Comparison of ENCODE assay signal across 1 cellular context in genomic region chr19:9435279-9436268, GRCh38.
TF ChIP-seq lines count a peak whose summit lies in the region.

ZNF266 (minus strand) TSS chr19:9435573; CDS start chr19:9420089, 15,484 bp downstream.

TF ChIP-seq in K562, 482 proteins besides CTCF, POLR2A, EP300 and RAD21 (continued from another document):
- TF ChIP-seq MGA (IDR thresholded peaks at IDR 0.05) = peak; percentile 57
- TF ChIP-seq NR1H2 (CRISPR knock-in tag; IDR thresholded peaks at IDR 0.05) = 0 out of 2 replicates have a peak, but pooled peaks have one; percentile 34
- TF ChIP-seq KAT2B (IDR thresholded peaks at IDR 0.05; ENCODE audit: low read depth, low read length) = peak; percentile 20
- TF ChIP-seq ETV1 (tag; conservative IDR thresholded peaks at IDR 0.05; ENCODE audit: low read depth) = peak; percentile 92
- TF ChIP-seq FOXK1 (CRISPR knock-in tag; IDR thresholded peaks at IDR 0.05; ENCODE audit: borderline replicate concordance) = no peak
- no peak for TF ChIP-seq ZNF445 (CRISPR knock-in tag; IDR thresholded peaks at IDR 0.05; ENCODE audit: low read depth)
- peak; percentile 42; the same call in 1 of the 2 replicates for TF ChIP-seq HMGXB4 (CRISPR knock-in tag; IDR thresholded peaks at IDR 0.05)
- peak; percentile 95 for TF ChIP-seq CREB1 (IDR thresholded peaks at IDR 0.05)
- TF ChIP-seq CREB1 (CRISPR knock-in tag; IDR thresholded peaks at IDR 0.05) = peak; percentile 96
